ENCODE assay signal across 9 cellular contexts in the genomic region with DNA sequence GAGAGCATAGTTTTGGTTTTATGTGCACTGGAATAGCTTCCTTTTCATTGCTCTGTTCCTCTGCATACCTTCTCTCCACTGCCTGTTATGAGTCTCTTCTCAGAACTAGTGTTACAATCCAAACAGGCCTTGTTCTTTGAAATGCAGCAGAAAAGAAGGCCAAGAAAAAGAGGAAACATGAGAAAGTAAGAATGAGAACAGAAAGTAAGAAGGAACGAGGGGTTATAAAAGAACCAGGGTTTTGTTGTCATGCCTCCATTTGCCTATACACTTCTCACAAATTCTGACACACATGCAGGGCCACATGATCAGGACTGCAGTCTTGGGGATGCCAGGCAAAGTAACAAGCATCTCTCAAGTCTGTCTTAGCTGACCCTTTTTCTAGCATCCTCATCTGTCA.
DNase-seq lines count a peak whose midpoint lies in the region; ATAC-seq, FAIRE-seq and TF ChIP-seq lines count a peak whose summit lies in the region.
"Had no signal": no experiment of that assay in that cellular context is flagged by ENCODE, and none has a peak within 500 bp of the region (broad histone marks: within the 10 kb centered on the region; RNA-seq: fewer than 3 reads in every experiment).

No MANE protein-coding gene starts in this region.

- peak; percentile 85 for ATAC-seq in GM21390 (IDR thresholded peaks at IDR 0.05; ENCODE audit: unreplicated experiment)
- ATAC-seq in HG03439 (IDR thresholded peaks at IDR 0.05; ENCODE audit: unreplicated experiment) = peak; percentile 77
- peak; percentile 14 for ATAC-seq in gastroesophageal sphincter

- no peak for TF ChIP-seq CTCF in gastroesophageal sphincter (IDR thresholded peaks at IDR 0.05)
- TF ChIP-seq CTCF in Caco-2 (IDR thresholded peaks at IDR 0.05; ENCODE audit: insufficient read depth in 1 of 2, low read depth in 1 of 2, low read length in 1 of 2, severe bottlenecking in 1 of 2, unreplicated experiment in 1 of 2) = no peak

- no peak overlapping the region for H3K4me3 Mint-ChIP-seq in CD8-positive, alpha-beta memory T cell
- no peak overlapping the region for H3K4me3 Mint-ChIP-seq in Caco-2 (ENCODE audit: unreplicated experiment)
- H3K4me3 Mint-ChIP-seq: CD4-positive, alpha-beta memory T cell had no signal

- H3K9me3 Mint-ChIP-seq in CD8-positive, alpha-beta memory T cell = peaks cover 0 to 2% (median 0%) of the 10 kb centered on the region in 5 donors
- no peaks in the 10 kb centered on the region for H3K9me3 Mint-ChIP-seq in Caco-2 (ENCODE audit: unreplicated experiment)
- H3K9me3 Mint-ChIP-seq: CD4-positive, alpha-beta memory T cell had no signal

- H3K27ac ChIP-seq in gastroesophageal sphincter = peak overlapping the region in 1 of 4 donors; percentile 59
- no peak overlapping the region for H3K27ac ChIP-seq in CD8-positive, alpha-beta memory T cell (ENCODE audit: low read depth, low read length)

- H3K36me3 Mint-ChIP-seq in CD8-positive, alpha-beta memory T cell = no peaks in the 10 kb centered on the region
- no peaks in the 10 kb centered on the region for H3K36me3 Mint-ChIP-seq in Caco-2 (ENCODE audit: insufficient read depth, unreplicated experiment)
- H3K36me3 Mint-ChIP-seq: CD4-positive, alpha-beta memory T cell had no signal

- no peaks in the 10 kb centered on the region for H3K4me1 Mint-ChIP-seq in CD8-positive, alpha-beta memory T cell
- no peaks in the 10 kb centered on the region for H3K4me1 Mint-ChIP-seq in Caco-2 (ENCODE audit: low read depth, unreplicated experiment)
- H3K4me1 Mint-ChIP-seq: CD4-positive, alpha-beta memory T cell had no signal

- H3K36me3 ChIP-seq in gastroesophageal sphincter (no peaks in the 10 kb centered on the region), Caco-2 (ENCODE audit: control insufficient read depth, insufficient read depth, low read length) (no peaks in the 10 kb centered on the region)
- H3K36me3 ChIP-seq in CD8-positive, alpha-beta memory T cell (ENCODE audit: insufficient read depth, low read length) = no peaks in the 10 kb centered on the region

- H3K27me3 ChIP-seq in gastroesophageal sphincter = no peaks in the 10 kb centered on the region
- no peaks in the 10 kb centered on the region for H3K27me3 ChIP-seq in CD8-positive, alpha-beta memory T cell (ENCODE audit: insufficient read depth, low read length, poor library complexity, severe bottlenecking)
- H3K27me3 ChIP-seq in Caco-2 (replicated peaks; ENCODE audit: control insufficient read depth, insufficient read depth, low read length) = no peaks in the 10 kb centered on the region

- 13 to 50% methylated on average over 1 of the region's 1 CpG for WGBS in gastroesophageal sphincter (ENCODE audit: low coverage in 1 of 2), 2 donors

- no peaks in the 10 kb centered on the region for H3K27me3 Mint-ChIP-seq in CD8-positive, alpha-beta memory T cell
- no peaks in the 10 kb centered on the region for H3K27me3 Mint-ChIP-seq in Caco-2 (ENCODE audit: insufficient read depth, unreplicated experiment)
- H3K27me3 Mint-ChIP-seq: CD4-positive, alpha-beta memory T cell had no signal

- peak; percentile 90 for FAIRE-seq in GM12892 (lab: Jason Lieb, UNC)

- CTCF ChIA-PET in CD8-positive, alpha-beta memory T cell (lab: Charles Lee) = no interaction called here
- CTCF ChIA-PET in Caco-2 (lab: Charles Lee) = no interaction called here

- POLR2A ChIA-PET in CD8-positive, alpha-beta memory T cell (lab: Charles Lee) = no interaction called here
- POLR2A ChIA-PET in Caco-2 (lab: Charles Lee) = no interaction called here

- intact Hi-C loops in Caco-2 (cut with micrococcal nuclease; ENCODE audit: unreplicated experiment) = no loop called here

- BruUV-seq in Caco-2 (replicated peaks; lab: Mats Ljungman, UMichigan) = no TSS peak

- H3K4me3 ChIP-seq in gastroesophageal sphincter (no peak overlapping the region), Caco-2 (ENCODE audit: low read depth, low read length) (no peak overlapping the region)
- no peak overlapping the region for H3K4me3 ChIP-seq in CD8-positive, alpha-beta memory T cell (ENCODE audit: low read length)

- TF ChIP-seq POLR2A in GM12892 (IDR thresholded peaks at IDR 0.05; ENCODE audit: low read depth, low read length) (no peak), gastroesophageal sphincter (IDR thresholded peaks at IDR 0.05) (no peak)

- TF ChIP-seq EP300 in gastroesophageal sphincter (IDR thresholded peaks at IDR 0.05) = no peak

- H3K9me3 ChIP-seq in gastroesophageal sphincter (no peaks in the 10 kb centered on the region), Caco-2 (no peaks in the 10 kb centered on the region)
- H3K9me3 ChIP-seq in CD8-positive, alpha-beta memory T cell (ENCODE audit: low read length) = no peaks in the 10 kb centered on the region

- DNase-seq in GM12892 (ENCODE audit: insufficient read length) (peak; percentile 15), Caco-2 (no peak), NCI-H2171 (lab: John Stamatoyannopoulos, UW) (no peak), NCI-H510A treated with DMSO at 0.1 percent for 48 hours (lab: John Stamatoyannopoulos, UW) (no peak)
- DNase-seq in CD8-positive, alpha-beta memory T cell = no peak
- DNase-seq: CD4-positive, alpha-beta memory T cell had no signal

- no peak overlapping the region for H3K27ac Mint-ChIP-seq in CD8-positive, alpha-beta memory T cell
- no peak overlapping the region for H3K27ac Mint-ChIP-seq in Caco-2 (ENCODE audit: unreplicated experiment)
- H3K27ac Mint-ChIP-seq: CD4-positive, alpha-beta memory T cell had no signal

- peaks cover 4 to 45% (median 5%) of the 10 kb centered on the region in 3 donors for H3K4me1 ChIP-seq in gastroesophageal sphincter
- no peaks in the 10 kb centered on the region for H3K4me1 ChIP-seq in CD8-positive, alpha-beta memory T cell (ENCODE audit: insufficient read depth, low read length)
- H3K4me1 ChIP-seq in Caco-2 = no peaks in the 10 kb centered on the region

Comparison
In these comparisons a context has a peak if more than half of its experiments do, and no peak if none do; other contexts are left out.
1. ATAC-seq: peak in every context shown above with its lines; median percentile 85 in GM21390; 77 in HG03439; 14 in gastroesophageal sphincter.